In genomic region chr20:62707281-62707941, GRCh38 we compare ENCODE assay signal across 1 cellular context.
TF ChIP-seq lines count a peak whose summit lies in the region.

No MANE protein-coding gene starts in this region.

TF ChIP-seq in H1, 55 proteins besides CTCF, POLR2A, EP300 and RAD21 (continued from another document):
- TF ChIP-seq SAP30 (IDR thresholded peaks at IDR 0.05; ENCODE audit: insufficient read depth, insufficient replicate concordance, low read length) (no peak), ASH2L (IDR thresholded peaks at IDR 0.05; ENCODE audit: low read length) (no peak), HDAC2 (IDR thresholded peaks at IDR 0.05; ENCODE audit: borderline replicate concordance in 1 of 2, low read depth in 2 of 2, low read length in 2 of 2) (no peak), KDM1A (IDR thresholded peaks at IDR 0.05; ENCODE audit: borderline replicate concordance, low read length) (no peak), TCF12 (IDR thresholded peaks at IDR 0.05; ENCODE audit: low read depth, low read length) (no peak), TEAD4 (IDR thresholded peaks at IDR 0.05; ENCODE audit: low read depth, low read length) (no peak), RBBP5 (IDR thresholded peaks at IDR 0.05; ENCODE audit: borderline replicate concordance, low read depth, low read length) (no peak), USF2 (IDR thresholded peaks at IDR 0.05; ENCODE audit: low read length) (no peak)
